ENCODE assay signal across 31 cellular contexts in genomic region chr7:135918134-135918533, GRCh38.
"Had no signal": no experiment of that assay in that cellular context is flagged by ENCODE, and none has a peak within 500 bp of the region (broad histone marks: within the 10 kb centered on the region; RNA-seq: fewer than 3 reads in every experiment).

No MANE protein-coding gene starts in this region.

- H3K4me3 ChIP-seq: adrenal gland, PC-9 had no signal

- H3K27ac Mint-ChIP-seq: activated CD4-positive, alpha-beta memory T cell treated with anti-CD3 and anti-CD28 coated beads, Interleukin-2, amount 10 ng/mL, durations not matched to agents 7 days and 5 days; activated CD8-positive, alpha-beta memory T cell treated with anti-CD3 and anti-CD28 coated beads, Interleukin-2, amount 10 ng/mL, durations not matched to agents 7 days and 5 days; activated naive CD8-positive, alpha-beta T cell treated with anti-CD3 and anti-CD28 coated beads, Interleukin-2, amount 10 ng/mL, durations not matched to agents 7 days and 5 days had no signal

- H3K36me3 Mint-ChIP-seq: activated CD8-positive, alpha-beta memory T cell treated with anti-CD3 and anti-CD28 coated beads, Interleukin-2, amount 10 ng/mL, durations not matched to agents 7 days and 5 days; brain had no signal

- H3K27me3 Mint-ChIP-seq: activated CD4-positive, alpha-beta memory T cell treated with anti-CD3 and anti-CD28 coated beads, Interleukin-2, amount 10 ng/mL, durations not matched to agents 7 days and 5 days; activated CD8-positive, alpha-beta memory T cell treated with anti-CD3 and anti-CD28 coated beads, Interleukin-2, amount 10 ng/mL, durations not matched to agents 7 days and 5 days; brain had no signal

- DNase-seq: activated CD4-positive, alpha-beta memory T cell treated with anti-CD3 and anti-CD28 coated beads, Interleukin-2, amount 10 ng/mL, durations not matched to agents 7 days and 5 days; activated CD4-positive, alpha-beta T cell treated with anti-CD3 and anti-CD28 coated beads for 1 hour; activated CD4-positive, alpha-beta T cell treated with anti-CD3 and anti-CD28 coated beads for 48 hours; activated CD4-positive, CD25-positive, alpha-beta regulatory T cell; activated CD8-positive, alpha-beta memory T cell treated with anti-CD3 and anti-CD28 coated beads for 24 hours; activated CD8-positive, alpha-beta memory T cell treated with anti-CD3 and anti-CD28 coated beads, Interleukin-2, amount 10 ng/mL, durations not matched to agents 7 days and 5 days; activated CD8-positive, alpha-beta memory T cell treated with anti-CD3 and anti-CD28 coated beads, Interleukin-2, amount 50 U/mL, for 48 hours; activated effector memory CD4-positive, alpha-beta T cell treated with anti-CD3 and anti-CD28 coated beads, Interleukin-2, amount 50 U/mL, for 16 hours; activated naive CD4-positive, alpha-beta T cell; activated naive CD4-positive, alpha-beta T cell treated with anti-CD3 and anti-CD28 coated beads, Interleukin-2, amount 50 U/mL, for 16 hours; activated naive CD8-positive, alpha-beta T cell treated with anti-CD3 and anti-CD28 coated beads, Interleukin-2, amount 10 ng/mL, durations not matched to agents 7 days and 5 days; activated T-cell treated with anti-CD3 and anti-CD28 coated beads, Interleukin-2, amount 50 U/mL, for 48 hours; adrenal gland; caudate nucleus; cerebellar nuclear complex; Karpas-422; NCI-H1048; NCI-H1436 treated with DMSO at 0.1 percent for 48 hours; NCI-H1694 treated with DMSO at 0.1 percent for 48 hours; NCI-H2029; NCI-H510A; NCI-H526; NCI-H748 treated with DMSO at 0.1 percent for 48 hours; PC-9; SIG-M5; SW 1271; T-helper 1 cell; T-helper 2 cell; T-helper 9 cell had no signal

- H3K4me3 Mint-ChIP-seq: activated CD4-positive, alpha-beta memory T cell treated with anti-CD3 and anti-CD28 coated beads, Interleukin-2, amount 10 ng/mL, durations not matched to agents 7 days and 5 days; activated CD8-positive, alpha-beta memory T cell treated with anti-CD3 and anti-CD28 coated beads, Interleukin-2, amount 10 ng/mL, durations not matched to agents 7 days and 5 days; activated naive CD8-positive, alpha-beta T cell treated with anti-CD3 and anti-CD28 coated beads, Interleukin-2, amount 10 ng/mL, durations not matched to agents 7 days and 5 days; brain had no signal

- H3K9me3 Mint-ChIP-seq: activated CD4-positive, alpha-beta memory T cell treated with anti-CD3 and anti-CD28 coated beads, Interleukin-2, amount 10 ng/mL, durations not matched to agents 7 days and 5 days; brain had no signal

- H3K4me1 Mint-ChIP-seq: activated CD4-positive, alpha-beta memory T cell treated with anti-CD3 and anti-CD28 coated beads, Interleukin-2, amount 10 ng/mL, durations not matched to agents 7 days and 5 days had no signal

- ATAC-seq: activated CD8-positive, alpha-beta memory T cell treated with anti-CD3 and anti-CD28 coated beads, Interleukin-2, amount 10 ng/mL, durations not matched to agents 7 days and 5 days; Right ventricle myocardium inferior had no signal
